1 cellular context compared by ENCODE assay signal in genomic region chr11:61980783-61981541, GRCh38.
TF ChIP-seq lines count a peak whose summit lies in the region.

No MANE protein-coding gene starts in this region.

TF ChIP-seq in HepG2, 621 proteins besides CTCF, POLR2A, EP300 and RAD21 (continued from another document and continues in another):
- TF ChIP-seq ZNF280B (CRISPR knock-in tag; IDR thresholded peaks at IDR 0.05; ENCODE audit: borderline replicate concordance) (no peak; the same call in 1 of the 2 replicates), HDAC1 (CRISPR knock-in tag; IDR thresholded peaks at IDR 0.05) (peak; percentile 40; the same call in 1 of the 2 replicates), ZBTB3 (CRISPR knock-in tag; IDR thresholded peaks at IDR 0.05; ENCODE audit: borderline replicate concordance, low read depth) (no peak), ZNF160 (CRISPR knock-in tag; IDR thresholded peaks at IDR 0.05) (0 out of 2 replicates have a peak, but pooled peaks have one; percentile 23), ZNF256 (CRISPR knock-in tag; conservative IDR thresholded peaks at IDR 0.05) (no peak), JDP2 (CRISPR knock-in tag; IDR thresholded peaks at IDR 0.05; ENCODE audit: borderline replicate concordance) (no peak), ZNF230 (CRISPR knock-in tag; IDR thresholded peaks at IDR 0.05) (no peak), MYNN (CRISPR knock-in tag; IDR thresholded peaks at IDR 0.05; ENCODE audit: low read depth) (no peak), HOXD1 (CRISPR knock-in tag; IDR thresholded peaks at IDR 0.05) (no peak), RELA (CRISPR knock-in tag; IDR thresholded peaks at IDR 0.05) (0 out of 2 replicates have a peak, but pooled peaks have one; percentile 29), POLR2AphosphoS5 (IDR thresholded peaks at IDR 0.05; ENCODE audit: low read depth, low read length) (no peak), KDM6A (CRISPR knock-in tag; IDR thresholded peaks at IDR 0.05; ENCODE audit: low read depth) (peak; percentile 57; the same call in 1 of the 2 replicates), ZBTB33 (CRISPR knock-in tag; IDR thresholded peaks at IDR 0.05) (0 out of 2 replicates have a peak, but pooled peaks have one; percentile 13), HDAC2 (CRISPR knock-in tag; IDR thresholded peaks at IDR 0.05) (peak; percentile 87), RAD51 (IDR thresholded peaks at IDR 0.05; ENCODE audit: borderline replicate concordance) (no peak), MBNL3 (CRISPR knock-in tag; conservative IDR thresholded peaks at IDR 0.05) (no peak), ARID5B (CRISPR knock-in tag; IDR thresholded peaks at IDR 0.05) (peak; percentile 85), KLF12 (CRISPR knock-in tag; IDR thresholded peaks at IDR 0.05; ENCODE audit: borderline replicate concordance) (no peak), MTF1 (CRISPR knock-in tag; IDR thresholded peaks at IDR 0.05) (no peak), PBX2 (CRISPR knock-in tag; IDR thresholded peaks at IDR 0.05) (no peak), FOXO1 (CRISPR knock-in tag; IDR thresholded peaks at IDR 0.05) (peak; percentile 71; the same call in 1 of the 2 replicates), MXD3 (CRISPR knock-in tag; IDR thresholded peaks at IDR 0.05) (no peak), CBFB (CRISPR knock-in tag; IDR thresholded peaks at IDR 0.05) (peak; percentile 36; the same call in 1 of the 2 replicates), ZNF652 (CRISPR knock-in tag; IDR thresholded peaks at IDR 0.05; ENCODE audit: borderline replicate concordance, low read depth) (no peak; the same call in 1 of the 2 replicates), SNAPC4 (CRISPR knock-in tag; IDR thresholded peaks at IDR 0.05) (no peak), KIAA2018 (CRISPR knock-in tag; IDR thresholded peaks at IDR 0.05; ENCODE audit: borderline replicate concordance) (no peak), ZNF3 (CRISPR knock-in tag; IDR thresholded peaks at IDR 0.05) (no peak), NFKBIZ (CRISPR knock-in tag; IDR thresholded peaks at IDR 0.05) (0 out of 2 replicates have a peak, but pooled peaks have one; percentile 66), ZFP62 (CRISPR knock-in tag; IDR thresholded peaks at IDR 0.05) (no peak), SETDB1 (CRISPR knock-in tag; IDR thresholded peaks at IDR 0.05; ENCODE audit: borderline replicate concordance) (no peak), ZNF710 (CRISPR knock-in tag; IDR thresholded peaks at IDR 0.05; ENCODE audit: borderline replicate concordance) (peak; percentile 74; the same call in 1 of the 2 replicates)
